8 cellular contexts compared by ENCODE assay signal in genomic region chr2:9800975-9801723, GRCh38. TPM values are rescaled to one million over a fixed set of nuclear protein-coding genes. Genes with fewer than 3 reads are reported as not detected.
A peak's percentile ranks its signal among the peaks of the same experiment; 100 is the strongest.
DNase-seq lines count a peak whose midpoint lies in the region; ATAC-seq and TF ChIP-seq lines count a peak whose summit lies in the region.

No MANE protein-coding gene starts in this region.

- no peak overlapping the region for H3K4me3 ChIP-seq in fibroblast of mammary gland (ENCODE audit: control insufficient read depth, low read depth, low read length)

- CTCF ChIA-PET in activated CD4-positive, alpha-beta T cell treated with anti-CD3 and anti-CD28 coated beads for 36 hours (lab: Charles Lee): interaction anchor here (0.5 to 4.9 kb wide), 13 partner anchors 12 to 496 kb away, joined by 3 to 42 read pairs (median 5); no protein-coding TSS in a partner anchor

- TF ChIP-seq CTCF in fibroblast of mammary gland (conservative IDR thresholded peaks at IDR 0.05; ENCODE audit: control insufficient read depth, insufficient read depth, low read depth, low read length): no peak

- ATAC-seq in HG02885 (IDR thresholded peaks at IDR 0.05; ENCODE audit: poor library complexity, unreplicated experiment): peak; percentile 68
- peak; percentile 66 for ATAC-seq in activated CD4-positive, alpha-beta T cell treated with anti-CD3 and anti-CD28 coated beads for 36 hours
- ATAC-seq in GM18502 (IDR thresholded peaks at IDR 0.05; ENCODE audit: poor library complexity, unreplicated experiment): no peak
- ATAC-seq in GM19328 (IDR thresholded peaks at IDR 0.05; ENCODE audit: unreplicated experiment): no peak
- ATAC-seq in GM21737 (IDR thresholded peaks at IDR 0.05; ENCODE audit: unreplicated experiment): no peak

- H3K4me3 Mint-ChIP-seq in activated CD4-positive, alpha-beta T cell treated with anti-CD3 and anti-CD28 coated beads for 36 hours: no peak overlapping the region

- intact Hi-C loops in activated CD4-positive, alpha-beta T cell treated with anti-CD3 and anti-CD28 coated beads for 36 hours (cut with DNase I, micrococcal nuclease): no loop called here

- peaks cover 24% of the 10 kb centered on the region for H3K4me1 Mint-ChIP-seq in activated CD4-positive, alpha-beta T cell treated with anti-CD3 and anti-CD28 coated beads for 36 hours

- peak overlapping the region; percentile 42 for H3K27ac Mint-ChIP-seq in activated CD4-positive, alpha-beta T cell treated with anti-CD3 and anti-CD28 coated beads for 36 hours

- H3K27me3 Mint-ChIP-seq in activated CD4-positive, alpha-beta T cell treated with anti-CD3 and anti-CD28 coated beads for 36 hours: peaks cover 2% of the 10 kb centered on the region

- POLR2A ChIA-PET in activated CD4-positive, alpha-beta T cell treated with anti-CD3 and anti-CD28 coated beads for 36 hours (lab: Charles Lee): interaction anchor here (0.6 to 2.0 kb wide), 2 partner anchors 19 to 247 kb away, joined by 3 to 6 read pairs; no protein-coding TSS in a partner anchor

- H3K9me3 Mint-ChIP-seq in activated CD4-positive, alpha-beta T cell treated with anti-CD3 and anti-CD28 coated beads for 36 hours (ENCODE audit: low read depth): no peaks in the 10 kb centered on the region

- DNase-seq in activated CD4-positive, alpha-beta T cell treated with anti-CD3 and anti-CD28 coated beads for 36 hours: peak; percentile 73
- DNase-seq in fibroblast of mammary gland (ENCODE audit: low read depth): peak; percentile 79
- peak; percentile 47 to 61 for DNase-seq in stimulated activated CD4-positive, alpha-beta T cell treated with anti-CD3 and anti-CD28 coated beads, Interleukin-4, amount 100 ng/mL, for 4 hours
- DNase-seq in mucosa of gallbladder (ENCODE audit: low spot score): no peak

- no peaks in the 10 kb centered on the region for H3K36me3 Mint-ChIP-seq in activated CD4-positive, alpha-beta T cell treated with anti-CD3 and anti-CD28 coated beads for 36 hours (ENCODE audit: low read depth)

RNA-seq across cellular contexts. Expression of gene TAF1B, which starts 42.1 kb away (rescaled TPM):
- total RNA-seq in activated CD4-positive, alpha-beta T cell treated with anti-CD3 and anti-CD28 coated beads for 36 hours: 10 to 100 TPM; 28.7 to 28.8 TPM
- total RNA-seq in mucosa of gallbladder: 14.8 TPM

Comparison
In these comparisons a context has a peak if more than half of its experiments do, and no peak if none do; other contexts are left out.
1. ATAC-seq: peak in HG02885 (single experiment) and activated CD4-positive, alpha-beta T cell treated with anti-CD3 and anti-CD28 coated beads for 36 hours (single experiment); none in GM18502 (single experiment), GM19328 (single experiment) and GM21737 (single experiment).